ENCODE assay signal across 13 cellular contexts in the genomic region with DNA sequence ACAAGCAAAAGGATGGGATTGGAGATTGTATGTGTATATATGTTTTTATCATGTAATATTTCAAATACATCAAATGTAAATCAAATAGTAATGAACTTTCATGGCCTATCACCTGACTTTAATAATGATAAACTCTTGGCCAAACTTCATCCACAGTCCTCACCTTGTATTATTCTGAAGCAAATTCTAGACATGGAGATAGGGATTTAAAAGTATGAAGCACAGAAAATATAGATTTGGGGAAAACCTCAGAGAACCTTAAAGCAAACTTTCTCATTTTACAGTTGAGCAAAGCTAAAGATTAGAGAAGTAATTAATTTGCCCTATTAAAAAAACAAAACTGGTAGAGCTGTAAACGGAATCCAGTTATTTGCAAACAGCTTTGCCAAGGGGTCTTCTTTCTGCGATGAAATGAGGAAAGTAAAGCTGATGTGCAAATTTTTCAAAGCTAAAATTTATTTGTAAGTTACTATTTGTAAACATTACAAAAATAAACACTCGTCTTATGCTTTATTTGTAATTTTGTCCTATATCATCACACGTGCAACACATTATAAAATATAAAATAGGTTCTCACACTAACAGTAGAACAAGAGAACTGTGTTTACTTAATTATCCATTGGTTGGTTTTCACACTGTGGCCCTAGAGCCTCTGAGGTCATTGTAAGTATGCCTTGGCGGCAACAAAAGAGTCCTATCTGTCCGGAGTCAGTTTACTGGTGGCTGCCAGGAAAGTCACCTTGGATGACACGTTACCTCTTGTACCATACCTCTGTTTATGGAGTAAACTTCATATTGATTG. TPM values are rescaled to one million over a fixed set of nuclear protein-coding genes. Genes with fewer than 3 reads are reported as not detected.
DNase-seq lines count a peak whose midpoint lies in the region; ATAC-seq and TF ChIP-seq lines count a peak whose summit lies in the region.
"Had no signal": no experiment of that assay in that cellular context is flagged by ENCODE, and none has a peak within 500 bp of the region (broad histone marks: within the 10 kb centered on the region; RNA-seq: fewer than 3 reads in every experiment).

No MANE protein-coding gene starts in this region.

- no peak overlapping the region for H4K5ac ChIP-seq in IMR-90 (ENCODE audit: low read depth, low read length)

- dilution Hi-C loops in IMR-90 (cut with HindIII; ENCODE audit: low sequenced_read_pairs, unreplicated experiment), result no loop called here

- H3K4me1 ChIP-seq in CD8-positive, alpha-beta memory T cell (ENCODE audit: insufficient read depth, low read length), result no peaks in the 10 kb centered on the region
- H3K4me1 ChIP-seq in IMR-90 (ENCODE audit: control insufficient read depth, insufficient read depth, low read length), result peaks cover 2% of the 10 kb centered on the region

- H2BK5ac ChIP-seq in IMR-90 (ENCODE audit: low read depth, low read length, poor library complexity, severe bottlenecking), result peak overlapping the region; percentile 71

- H4K20me1 ChIP-seq in IMR-90 (ENCODE audit: insufficient read depth, low read length), result no peaks in the 10 kb centered on the region

- CTCF ChIA-PET in CD8-positive, alpha-beta memory T cell (lab: Charles Lee), result no interaction called here
- CTCF ChIA-PET in IMR-90 (lab: Yijun Ruan, JAX), result interaction anchor here (0.5 to 0.6 kb wide), 2 partner anchors 163 to 205 kb away, joined by 3 to 7 read pairs; no protein-coding TSS in a partner anchor

- peaks cover 0 to 39% (median 9%) of the 10 kb centered on the region in 3 donors for H3K36me3 Mint-ChIP-seq in CD8-positive, alpha-beta memory T cell
- H3K36me3 Mint-ChIP-seq in dendritic cell treated with granulocyte-macrophage colony-stimulating factor and Interleukin-4, amounts not matched to agents 40 ng/mL and 50 ng/mL, for 4 days (ENCODE audit: low read depth), result no peaks in the 10 kb centered on the region
- peaks cover 12% of the 10 kb centered on the region for H3K36me3 Mint-ChIP-seq in osteocyte (ENCODE audit: unreplicated experiment)

- no peak overlapping the region for H4K91ac ChIP-seq in IMR-90 (ENCODE audit: insufficient read depth, low read depth, low read length)

- H3K27ac ChIP-seq in CD8-positive, alpha-beta memory T cell (ENCODE audit: low read depth, low read length), result peak overlapping the region; percentile 52
- peak overlapping the region; percentile 40; the same call in 1 of the 2 replicates for H3K27ac ChIP-seq in IMR-90 (ENCODE audit: insufficient read depth, low read length)

- H3K9me3 ChIP-seq in CD8-positive, alpha-beta memory T cell (ENCODE audit: low read length), result no peaks in the 10 kb centered on the region
- H3K9me3 ChIP-seq in IMR-90 (ENCODE audit: control insufficient read depth, insufficient read depth, low read length), result no peaks in the 10 kb centered on the region

- no peaks in the 10 kb centered on the region for H3K9me3 Mint-ChIP-seq in CD8-positive, alpha-beta memory T cell
- H3K9me3 Mint-ChIP-seq in dendritic cell treated with granulocyte-macrophage colony-stimulating factor and Interleukin-4, amounts not matched to agents 40 ng/mL and 50 ng/mL, for 4 days, result no peaks in the 10 kb centered on the region
- no peaks in the 10 kb centered on the region for H3K9me3 Mint-ChIP-seq in osteocyte (ENCODE audit: unreplicated experiment)
- H3K9me3 Mint-ChIP-seq: activated CD8-positive, alpha-beta T cell treated with anti-CD3 and anti-CD28 coated beads for 36 hours; stimulated activated naive CD8-positive, alpha-beta T cell treated with anti-CD3 and anti-CD28 coated beads, Interleukin-15, amount 100 ng/mL, for 72 hours had no signal

- no peak overlapping the region for H3K56ac ChIP-seq in IMR-90 (ENCODE audit: extremely low read depth, insufficient read depth, low read length)

- intact Hi-C loops in IMR-90 (cut with micrococcal nuclease), result no loop called here
- intact Hi-C loops in dendritic cell treated with granulocyte-macrophage colony-stimulating factor and Interleukin-4, amounts not matched to agents 40 ng/mL and 50 ng/mL, for 4 days (cut with micrococcal nuclease), result loop anchor here (1.0 kb wide), 2 partner anchors 12 to 29 kb away; a partner anchor contains a TSS

- no peak overlapping the region for H3K4me3 Mint-ChIP-seq in CD8-positive, alpha-beta memory T cell
- no peak overlapping the region for H3K4me3 Mint-ChIP-seq in dendritic cell treated with granulocyte-macrophage colony-stimulating factor and Interleukin-4, amounts not matched to agents 40 ng/mL and 50 ng/mL, for 4 days
- H3K4me3 Mint-ChIP-seq in osteocyte (ENCODE audit: unreplicated experiment), result no peak overlapping the region
- H3K4me3 Mint-ChIP-seq: activated CD8-positive, alpha-beta T cell treated with anti-CD3 and anti-CD28 coated beads for 36 hours; stimulated activated naive CD8-positive, alpha-beta T cell treated with anti-CD3 and anti-CD28 coated beads, Interleukin-15, amount 100 ng/mL, for 72 hours had no signal

- no peak overlapping the region for H3K23ac ChIP-seq in IMR-90 (ENCODE audit: low read depth, low read length)

- TF ChIP-seq CTCF in IMR-90 (conservative IDR thresholded peaks at IDR 0.05; ENCODE audit: low read depth, low read length) (no peak), osteocyte (IDR thresholded peaks at IDR 0.05) (no peak)

- DNase-seq in CD8-positive, alpha-beta memory T cell, result no peak
- DNase-seq in IMR-90 (no peak), osteocyte (ENCODE audit: extremely low spot score, unreplicated experiment) (no peak)
- DNase-seq in activated T-cell treated with anti-CD3 and anti-CD28 coated beads, Interleukin-2, amount 50 U/mL, for 48 hours, result no peak
- no peak for DNase-seq in activated effector memory CD4-positive, alpha-beta T cell treated with anti-CD3 and anti-CD28 coated beads, Interleukin-2, amount 50 U/mL, for 16 hours
- DNase-seq: cerebellar nuclear complex; NCI-H1048; NCI-H446; stimulated activated naive CD8-positive, alpha-beta T cell treated with anti-CD3 and anti-CD28 coated beads, Interleukin-15, amount 100 ng/mL, for 72 hours had no signal

- no peak overlapping the region for H3K27ac Mint-ChIP-seq in CD8-positive, alpha-beta memory T cell
- H3K27ac Mint-ChIP-seq in dendritic cell treated with granulocyte-macrophage colony-stimulating factor and Interleukin-4, amounts not matched to agents 40 ng/mL and 50 ng/mL, for 4 days, result peak overlapping the region; percentile 84
- H3K27ac Mint-ChIP-seq in osteocyte (ENCODE audit: unreplicated experiment), result peak overlapping the region; percentile 61
- H3K27ac Mint-ChIP-seq: stimulated activated naive CD8-positive, alpha-beta T cell treated with anti-CD3 and anti-CD28 coated beads, Interleukin-15, amount 100 ng/mL, for 72 hours had no signal

- H3K9ac ChIP-seq in IMR-90 (ENCODE audit: low read depth, low read length), result no peak overlapping the region

- no peaks in the 10 kb centered on the region for H3K27me3 Mint-ChIP-seq in CD8-positive, alpha-beta memory T cell
- no peaks in the 10 kb centered on the region for H3K27me3 Mint-ChIP-seq in dendritic cell treated with granulocyte-macrophage colony-stimulating factor and Interleukin-4, amounts not matched to agents 40 ng/mL and 50 ng/mL, for 4 days
- no peaks in the 10 kb centered on the region for H3K27me3 Mint-ChIP-seq in osteocyte (ENCODE audit: unreplicated experiment)
- H3K27me3 Mint-ChIP-seq: activated CD8-positive, alpha-beta T cell treated with anti-CD3 and anti-CD28 coated beads for 36 hours; stimulated activated naive CD8-positive, alpha-beta T cell treated with anti-CD3 and anti-CD28 coated beads, Interleukin-15, amount 100 ng/mL, for 72 hours had no signal

- in situ Hi-C loops in IMR-90 (cut with MboI; ENCODE audit: low sequenced_read_pairs), result no loop called here

- no peaks in the 10 kb centered on the region for H3K27me3 ChIP-seq in CD8-positive, alpha-beta memory T cell (ENCODE audit: insufficient read depth, low read length, poor library complexity, severe bottlenecking)
- H3K27me3 ChIP-seq in IMR-90 (ENCODE audit: control insufficient read depth, insufficient read depth, low read length), result no peaks in the 10 kb centered on the region

- no peak overlapping the region for H3K4me3 ChIP-seq in CD8-positive, alpha-beta memory T cell (ENCODE audit: low read length)
- H3K4me3 ChIP-seq in IMR-90 (ENCODE audit: insufficient read depth, low read depth, low read length), result no peak overlapping the region

- H3K79me1 ChIP-seq in IMR-90 (ENCODE audit: low read depth in 1 of 2, low read length in 2 of 2), result no peaks in the 10 kb centered on the region

- H3K9me1 ChIP-seq in IMR-90 (ENCODE audit: insufficient read depth, low read length), result 0 out of 2 replicates have a peak, but pooled peaks cover 2% of the 10 kb centered on the region

- H2BK15ac ChIP-seq in IMR-90 (ENCODE audit: low read depth, low read length), result peak overlapping the region; percentile 50; the same call in 1 of the 3 replicates

- TF ChIP-seq POLR2A in IMR-90 (IDR thresholded peaks at IDR 0.05; ENCODE audit: low read depth, low read length), result no peak

- no peak overlapping the region; the same call in 1 of the 2 replicates for H3K18ac ChIP-seq in IMR-90 (ENCODE audit: low read depth, low read length)

- H2AK5ac ChIP-seq in IMR-90 (ENCODE audit: low read depth, low read length), result peak overlapping the region; percentile 80; the same call in 1 of the 2 replicates

- no peak overlapping the region for H2AK9ac ChIP-seq in IMR-90 (replicated peaks; ENCODE audit: low read depth, low read length, poor library complexity)

- WGBS in IMR-90 (ENCODE audit: extremely low coverage in 2 of 2, insufficient read length in 1 of 2), 2 experiments, result 100% methylated on average over 1 of the region's 7 CpGs; no CpG with 5 or more reads in 1 of the 2 experiments

- no peak overlapping the region for H2AFZ ChIP-seq in IMR-90 (replicated peaks; ENCODE audit: low read length, poor library complexity)

- H3K4ac ChIP-seq in IMR-90 (ENCODE audit: low read depth, low read length), result peak overlapping the region; percentile 60; the same call in 1 of the 2 replicates

- H3K4me1 Mint-ChIP-seq in CD8-positive, alpha-beta memory T cell, result no peaks in the 10 kb centered on the region
- H3K4me1 Mint-ChIP-seq in dendritic cell treated with granulocyte-macrophage colony-stimulating factor and Interleukin-4, amounts not matched to agents 40 ng/mL and 50 ng/mL, for 4 days (ENCODE audit: low read depth), result peaks cover 36% of the 10 kb centered on the region
- peaks cover 11% of the 10 kb centered on the region for H3K4me1 Mint-ChIP-seq in osteocyte (ENCODE audit: unreplicated experiment)

- POLR2A ChIA-PET in CD8-positive, alpha-beta memory T cell (lab: Charles Lee), result no interaction called here
- POLR2A ChIA-PET in IMR-90 (lab: Charles Lee; ENCODE audit: unreplicated experiment), result no interaction called here

- no TSS peak for BruUV-seq in IMR-90 (replicated peaks; lab: Mats Ljungman, UMichigan)

- 0 out of 2 replicates have a peak overlapping the region, but pooled peaks have one; percentile 44 for H3K14ac ChIP-seq in IMR-90 (replicated peaks; ENCODE audit: low read depth, low read length)

- peak overlapping the region; percentile 52; the same call in 1 of the 2 replicates for H2BK120ac ChIP-seq in IMR-90 (ENCODE audit: low read depth, low read length)

- H3K4me2 ChIP-seq in IMR-90 (ENCODE audit: low read depth, low read length), result no peak overlapping the region

- peak overlapping the region in 1 of 2 experiments; percentile 72; a peak in 1 of 4 replicates for H4K8ac ChIP-seq in IMR-90 (ENCODE audit: low read depth in 2 of 2, low read length in 2 of 2)

- no peaks in the 10 kb centered on the region for H3K36me3 ChIP-seq in CD8-positive, alpha-beta memory T cell (ENCODE audit: insufficient read depth, low read length)
- 0 out of 2 replicates have a peak, but pooled peaks cover 1% of the 10 kb centered on the region for H3K36me3 ChIP-seq in IMR-90 (ENCODE audit: control insufficient read depth, insufficient read depth, low read length)

- no peak for TF ChIP-seq RAD21 in IMR-90 (IDR thresholded peaks at IDR 0.05; ENCODE audit: low read length)

- ATAC-seq in IMR-90 (ENCODE audit: low read depth) (no peak), HG03175 (IDR thresholded peaks at IDR 0.05; ENCODE audit: unreplicated experiment) (no peak), GM18858 (IDR thresholded peaks at IDR 0.05; ENCODE audit: unreplicated experiment) (no peak)

- H2BK20ac ChIP-seq in IMR-90 (ENCODE audit: low read depth, low read length), result peak overlapping the region; percentile 73

RNA-seq across cellular contexts. Expression of a gene that starts 20.0 kb away (rescaled TPM):
- 1 to 10 TPM; 9.3 TPM for total RNA-seq in CD8-positive, alpha-beta memory T cell
- not detected for polyA plus RNA-seq in CD8-positive, alpha-beta memory T cell
- total RNA-seq in IMR-90 (2012; rRNA removed) (4.7 and 10.8 TPM in 2 replicates), osteocyte (2.6 and 2.8 TPM in 2 replicates)
- polyA plus RNA-seq in IMR-90 (2012; rRNA removed), result 1.9 and 2.3 TPM in 2 replicates
- 0.11 and 0.19 TPM in 2 replicates for polyA plus RNA-seq in IMR-90 (2012; cell fraction: cytosol; rRNA removed)
- polyA plus RNA-seq in IMR-90 (2012; cell fraction: nucleus; rRNA removed; ENCODE audit: low replicate concordance), result 0.14 and 0.96 TPM in 2 replicates

RNA-seq across cellular contexts. Expression of a gene that starts 29.1 kb away (rescaled TPM):
- 10 to 100 TPM; 19.0 to 23.4 TPM for total RNA-seq in CD8-positive, alpha-beta memory T cell
- 22.5 TPM for polyA plus RNA-seq in CD8-positive, alpha-beta memory T cell
- total RNA-seq in IMR-90 (2012; rRNA removed), result 9.1 and 11.1 TPM in 2 replicates
- 6.8 and 8.6 TPM in 2 replicates for polyA plus RNA-seq in IMR-90 (2012; rRNA removed)
- polyA plus RNA-seq in IMR-90 (2012; cell fraction: cytosol; rRNA removed), result 2.1 and 3.2 TPM in 2 replicates
- polyA plus RNA-seq in IMR-90 (2012; cell fraction: nucleus; rRNA removed; ENCODE audit: low replicate concordance), result 1.5 and 10.5 TPM in 2 replicates
- total RNA-seq in osteocyte, result 22.4 and 23.9 TPM in 2 replicates

Comparison
In these comparisons a context has a peak if more than half of its experiments do, and no peak if none do; other contexts are left out.
1. H3K27ac Mint-ChIP-seq: peak in dendritic cell treated with granulocyte-macrophage colony-stimulating factor and Interleukin-4, amounts not matched to agents 40 ng/mL and 50 ng/mL, for 4 days (single experiment) and osteocyte (single experiment); none in CD8-positive, alpha-beta memory T cell (0 of 8).